18 cellular contexts compared by ENCODE assay signal in genomic region chr7:155857141-155857540, GRCh38. TPM values are rescaled to one million over a fixed set of nuclear protein-coding genes. Genes with fewer than 3 reads are reported as not detected.
"Had no signal": no experiment of that assay in that cellular context is flagged by ENCODE, and none has a peak within 500 bp of the region (broad histone marks: within the 10 kb centered on the region; RNA-seq: fewer than 3 reads in every experiment).

No MANE protein-coding gene starts in this region.

- H3K27ac ChIP-seq: cardiac muscle cell, right atrium auricular region, suprapubic skin, tibial artery, upper lobe of right lung had no signal

- DNase-seq: cerebellar nuclear complex; effector CD4-positive, alpha-beta T cell; foreskin melanocyte; hippocampal formation; kidney glomerular epithelial cell; mammary epithelial cell; nephron progenitor cell; posterior cingulate gyrus; small intestine; stimulated activated CD4-positive, alpha-beta T cell treated with anti-CD3 and anti-CD28 coated beads, Interleukin-2, amount 100 ng/mL, for 48 hours; stimulated activated naive CD4-positive, alpha-beta T cell treated with Interleukin-2 at 50 U/mL for 16 hours; upper lobe of right lung had no signal

- H3K4me3 ChIP-seq: cardiac muscle cell, right atrium auricular region, suprapubic skin, tibial artery, upper lobe of right lung had no signal

- H3K27me3 ChIP-seq: cardiac muscle cell, right atrium auricular region, upper lobe of right lung had no signal

- H3K4me1 ChIP-seq: suprapubic skin, tibial artery had no signal

- H3K9me3 ChIP-seq: suprapubic skin, tibial artery, upper lobe of right lung had no signal

- H3K36me3 ChIP-seq: cardiac muscle cell, right atrium auricular region, suprapubic skin, tibial artery, upper lobe of right lung had no signal

- ATAC-seq: upper lobe of right lung had no signal

RNA-seq across cellular contexts. Expression of gene SHH, which starts 44.9 kb away (rescaled TPM):
- total RNA-seq: cardiac muscle cell, lower leg skin, mammary epithelial cell, osteoblast, right atrium auricular region had no signal
- polyA plus RNA-seq: cardiac muscle cell, mammary epithelial cell had no signal
